22 cellular contexts compared by ENCODE assay signal in genomic region chr4:61004651-61005170, GRCh38.
"Had no signal": no experiment of that assay in that cellular context is flagged by ENCODE, and none has a peak within 500 bp of the region (broad histone marks: within the 10 kb centered on the region; RNA-seq: fewer than 3 reads in every experiment).

No MANE protein-coding gene starts in this region.

- H3K9me3 ChIP-seq: pancreas, suprapubic skin, tibial artery, upper lobe of right lung had no signal

- H3K27ac Mint-ChIP-seq: natural killer cell, progenitor cell of endocrine pancreas had no signal

- H3K4me3 ChIP-seq: esophagus muscularis mucosa, hepatocyte, mucosa of descending colon, pancreas, suprapubic skin, tibial artery, upper lobe of right lung had no signal

- FAIRE-seq: endometrium, pancreas, small intestine had no signal

- H3K4me1 ChIP-seq: esophagus muscularis mucosa, pancreas, suprapubic skin, tibial artery, upper lobe of right lung had no signal

- ATAC-seq: left colon; left ventricle myocardium superior; mucosa of descending colon; natural killer cell; pancreas; right cardiac atrium; stimulated activated naive CD8-positive, alpha-beta T cell treated with anti-CD3 and anti-CD28 coated beads, Interleukin-15, Interleukin-2, amounts not matched to agents 100 U/mL and 50 U/mL, for 24 hours; upper lobe of right lung had no signal

- DNase-seq: cortex of kidney; effector memory CD4-positive, alpha-beta T cell; left colon; left ventricle myocardium superior; mucosa of descending colon; natural killer cell; nucleus accumbens; pancreas; right cardiac atrium; small intestine; stimulated activated CD4-positive, alpha-beta T cell treated with anti-CD3 and anti-CD28 coated beads, Interleukin-12 subunit alpha, Interleukin-12 subunit beta, amount 100 ng/mL, for 4 hours; stimulated activated CD4-positive, alpha-beta T cell treated with anti-CD3 and anti-CD28 coated beads, Interleukin-2, amount 100 ng/mL, for 48 hours; stimulated activated naive CD8-positive, alpha-beta T cell treated with anti-CD3 and anti-CD28 coated beads, Interleukin-15, Interleukin-2, amounts not matched to agents 100 U/mL and 50 U/mL, for 24 hours; tibial artery; upper lobe of right lung had no signal

- H3K4me3 Mint-ChIP-seq: central memory CD8-positive, alpha-beta T cell; natural killer cell; neural crest cell had no signal

- H3K4me1 Mint-ChIP-seq: central memory CD8-positive, alpha-beta T cell; natural killer cell; neural crest cell had no signal

- H3K36me3 ChIP-seq: esophagus muscularis mucosa, pancreas, suprapubic skin, tibial artery, upper lobe of right lung had no signal

- H3K27me3 Mint-ChIP-seq: central memory CD8-positive, alpha-beta T cell; progenitor cell of endocrine pancreas had no signal

- H3K27me3 ChIP-seq: esophagus muscularis mucosa, hepatocyte, pancreas, suprapubic skin, tibial artery, upper lobe of right lung had no signal
